In the genomic region with DNA sequence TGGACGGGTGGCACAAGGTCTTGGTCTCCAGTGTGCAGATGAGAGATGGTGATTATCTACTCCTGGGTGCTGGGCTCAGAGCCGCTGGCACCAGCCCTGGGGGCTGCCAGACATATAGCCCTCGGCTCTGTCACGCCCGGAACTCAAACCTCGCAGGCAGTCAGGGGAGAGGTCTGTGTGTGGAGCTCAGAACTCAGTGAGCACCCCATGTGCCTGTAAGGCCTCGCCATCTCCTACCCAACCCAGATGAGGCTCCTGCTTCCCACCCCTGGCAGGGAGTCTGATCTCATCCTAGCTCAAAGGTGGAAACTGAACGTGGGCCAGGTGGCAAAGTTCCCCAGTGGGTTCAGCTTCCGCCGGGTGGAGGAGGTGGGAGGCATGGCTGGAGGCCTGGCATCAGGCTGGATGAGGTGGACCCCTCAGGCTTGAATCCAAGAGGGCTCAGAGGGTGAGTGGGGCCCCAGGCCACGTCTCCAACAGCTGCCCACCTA, we compare ENCODE assay signal across 17 cellular contexts. TPM values are rescaled to one million over a fixed set of nuclear protein-coding genes. Genes with fewer than 3 reads are reported as not detected.
DNase-seq lines count a peak whose midpoint lies in the region; ATAC-seq, FAIRE-seq and TF ChIP-seq lines count a peak whose summit lies in the region.
"Had no signal": no experiment of that assay in that cellular context is flagged by ENCODE, and none has a peak within 500 bp of the region (broad histone marks: within the 10 kb centered on the region; RNA-seq: fewer than 3 reads in every experiment).

No MANE protein-coding gene starts in this region.

- no peaks in the 10 kb centered on the region for H3K36me3 Mint-ChIP-seq in immature natural killer cell

- no peaks in the 10 kb centered on the region for H3K9me3 Mint-ChIP-seq in immature natural killer cell

- CTCF ChIA-PET in HepG2 (lab: Yijun Ruan, JAX; ENCODE audit: low intra/inter-chr PET ratio, low total read pairs) (interaction anchor here (1.6 kb wide), 1 partner anchor 76 kb away, joined by 4 read pairs; no protein-coding TSS in a partner anchor), mammary epithelial cell (lab: Charles Lee; ENCODE audit: low non-redundant PET) (no interaction called here)

- H2AK5ac ChIP-seq in neuronal stem cell (ENCODE audit: low read depth, low read length) = peak overlapping the region; percentile 91

- peak overlapping the region; percentile 23 for H3K14ac ChIP-seq in neuronal stem cell (ENCODE audit: low read length)

- peak; percentile 20 for ATAC-seq in HepG2
- ATAC-seq in right lobe of liver = no peak
- ATAC-seq in GM21528 (IDR thresholded peaks at IDR 0.05; ENCODE audit: low FRiP score, unreplicated experiment) = no peak
- ATAC-seq: GM12878 had no signal

- no peak overlapping the region for H4K8ac ChIP-seq in neuronal stem cell (ENCODE audit: low read depth, low read length)

- no peak overlapping the region for H3K4me3 Mint-ChIP-seq in immature natural killer cell

- peak overlapping the region; percentile 85 for H3K4me2 ChIP-seq in HepG2 (ENCODE audit: low read depth, low read length)
- no peak overlapping the region for H3K4me2 ChIP-seq in mammary epithelial cell (ENCODE audit: insufficient read depth, low read depth, low read length)
- H3K4me2 ChIP-seq in neuronal stem cell (ENCODE audit: insufficient read depth, low read length, poor library complexity, severe bottlenecking) = no peak overlapping the region

- peak overlapping the region; percentile 36 for H2BK12ac ChIP-seq in neuronal stem cell (ENCODE audit: low read length)

- H3K79me2 ChIP-seq in HepG2 (ENCODE audit: insufficient read depth, low read length) (no peaks in the 10 kb centered on the region), mammary epithelial cell (ENCODE audit: insufficient read depth, low read length) (no peaks in the 10 kb centered on the region)

- BruUV-seq in HepG2 (replicated peaks; lab: Mats Ljungman, UMichigan) = no TSS peak
- no TSS peak for BruUV-seq in mammary epithelial cell (replicated peaks; lab: Mats Ljungman, UMichigan)

- H4K20me1 ChIP-seq in HepG2 (ENCODE audit: insufficient read depth, low read length) (no peaks in the 10 kb centered on the region), mammary epithelial cell (ENCODE audit: insufficient read depth, low read length) (no peaks in the 10 kb centered on the region)

- H3K36me3 ChIP-seq in HepG2 (replicated peaks in 1 of 2; ENCODE audit: control insufficient read depth in 1 of 2, insufficient read depth in 2 of 2, low read length in 2 of 2) (no peaks in the 10 kb centered on the region), right lobe of liver (no peaks in the 10 kb centered on the region), mammary epithelial cell (ENCODE audit: insufficient read depth, low read length) (no peaks in the 10 kb centered on the region), neuronal stem cell (replicated peaks in 1 of 2; ENCODE audit: control insufficient read depth in 2 of 2, insufficient read depth in 2 of 2, low read length in 2 of 2) (no peaks in the 10 kb centered on the region), brain microvascular endothelial cell (replicated peaks) (no peaks in the 10 kb centered on the region)
- H3K36me3 ChIP-seq: HAP-1, Peyer's patch had no signal

- no peaks in the 10 kb centered on the region for H3K9me3 ChIP-seq in HepG2 (ENCODE audit: low read length)
- H3K9me3 ChIP-seq in right lobe of liver = no peaks in the 10 kb centered on the region
- no peaks in the 10 kb centered on the region for H3K9me3 ChIP-seq in mammary epithelial cell (replicated peaks; ENCODE audit: insufficient read depth, low read length)
- H3K9me3 ChIP-seq in neuronal stem cell (replicated peaks in 1 of 2; ENCODE audit: control insufficient read depth in 2 of 2, insufficient read depth in 1 of 2, low read depth in 1 of 2, low read length in 2 of 2) = no peaks in the 10 kb centered on the region
- H3K9me3 ChIP-seq: HAP-1, Peyer's patch had no signal

- H2BK15ac ChIP-seq in neuronal stem cell (ENCODE audit: low read length) = peak overlapping the region; percentile 10

- peak overlapping the region; percentile 11 for H3K23ac ChIP-seq in neuronal stem cell (ENCODE audit: low read depth, low read length, poor library complexity)

- H3K9ac ChIP-seq in HepG2 (ENCODE audit: insufficient read depth, low read depth, low read length) (no peak overlapping the region), mammary epithelial cell (ENCODE audit: insufficient read depth, low read length) (no peak overlapping the region), neuronal stem cell (ENCODE audit: low read depth, low read length, poor library complexity) (peak overlapping the region; percentile 50)

- peak overlapping the region; percentile 92 for H2BK120ac ChIP-seq in neuronal stem cell (ENCODE audit: low read depth, low read length)

- no peak for TF ChIP-seq CTCF in HepG2 (CRISPR knock-in tag; IDR thresholded peaks at IDR 0.05)
- TF ChIP-seq CTCF in right lobe of liver (IDR thresholded peaks at IDR 0.05) = no peak
- TF ChIP-seq CTCF in mammary epithelial cell (conservative IDR thresholded peaks at IDR 0.05 in 1 of 2, IDR thresholded peaks at IDR 0.05 in 1 of 2; ENCODE audit: extremely low read depth in 1 of 2, insufficient read depth in 1 of 2, low read depth in 1 of 2, low read length in 2 of 2) = no peak
- no peak for TF ChIP-seq CTCF in brain microvascular endothelial cell (IDR thresholded peaks at IDR 0.05; ENCODE audit: low read depth, low read length, missing control alignments)

- intact Hi-C loops in HepG2 (cut with micrococcal nuclease; ENCODE audit: unreplicated experiment) (no loop called here), right lobe of liver (cut with DNase I) (no loop called here), mammary epithelial cell (cut with micrococcal nuclease) (no loop called here)

- POLR2A ChIA-PET in HepG2 (lab: Yijun Ruan, JAX) = interaction anchor here (0.8 to 4.0 kb wide), 4 partner anchors 34 to 130 kb away, joined by 3 to 35 read pairs (median 4); a partner anchor contains a TSS

- dilution Hi-C loops in mammary epithelial cell (cut with HindIII; ENCODE audit: low sequenced_read_pairs) = no loop called here

- no peak overlapping the region for H3K4ac ChIP-seq in neuronal stem cell (ENCODE audit: low read length)

- H3K27me3 ChIP-seq in HepG2 (ENCODE audit: control insufficient read depth in 1 of 2, insufficient read depth in 2 of 2, low read length in 2 of 2) (peaks cover 18 to 64% of the 10 kb centered on the region in 2 experiments; a peak in 4 of 5 replicates), right lobe of liver (no peaks in the 10 kb centered on the region), mammary epithelial cell (ENCODE audit: insufficient read depth, low read length) (no peaks in the 10 kb centered on the region), neuronal stem cell (ENCODE audit: control insufficient read depth in 3 of 3, insufficient read depth in 3 of 3, low read depth in 1 of 3, low read length in 3 of 3) (peaks cover 0 to 1% (median 0%) of the 10 kb centered on the region in 3 experiments), brain microvascular endothelial cell (replicated peaks) (no peaks in the 10 kb centered on the region)
- H3K27me3 ChIP-seq: Peyer's patch had no signal

- no peak for FAIRE-seq in HepG2 (lab: Jason Lieb, UNC)
- FAIRE-seq: A204.1, GM12878, GM18507 had no signal

- H3K4me3 ChIP-seq in HepG2 (replicated peaks in 1 of 3; ENCODE audit: insufficient read depth in 1 of 3, low read depth in 2 of 3, low read length in 3 of 3) (peak overlapping the region in 2 of 3 experiments; percentile 54 to 70; a peak in 4 of 6 replicates), right lobe of liver (no peak overlapping the region), mammary epithelial cell (replicated peaks in 1 of 3; ENCODE audit: insufficient read depth in 1 of 3, low read depth in 2 of 3, low read length in 3 of 3) (no peak overlapping the region), neuronal stem cell (ENCODE audit: low read length in 2 of 2) (peak overlapping the region in 1 of 2 donors; percentile 33), brain microvascular endothelial cell (ENCODE audit: low read depth, low read length) (no peak overlapping the region)
- H3K4me3 ChIP-seq: GM12878, HAP-1, Peyer's patch had no signal

- in situ Hi-C loops in HepG2 (cut with HindIII; ENCODE audit: extremely low pct_ligation_motif_present, low pct_unique_long_range_greater_than_20kb) = no loop called here
- in situ Hi-C loops in mammary epithelial cell (cut with MboI; ENCODE audit: low sequenced_read_pairs in 2 of 2) = no loop called here
- in situ Hi-C loops in brain microvascular endothelial cell (cut with HindIII; ENCODE audit: low pct_ligation_motif_present, low sequenced_read_pairs) = no loop called here

- H3K18ac ChIP-seq in neuronal stem cell (ENCODE audit: low read length) = peak overlapping the region; percentile 86

- no peak for TF ChIP-seq EP300 in HepG2 (IDR thresholded peaks at IDR 0.05; ENCODE audit: low read depth in 2 of 2, low read length in 2 of 2)
- no peak for TF ChIP-seq EP300 in HepG2 (CRISPR knock-in tag; IDR thresholded peaks at IDR 0.05; ENCODE audit: borderline replicate concordance)

- peaks cover 0 to 5% of the 10 kb centered on the region in 2 donors for H3K4me1 Mint-ChIP-seq in immature natural killer cell

- no peaks in the 10 kb centered on the region for H3K79me1 ChIP-seq in neuronal stem cell (ENCODE audit: low read depth, low read length)

- TF ChIP-seq POLR2A in HepG2 (IDR thresholded peaks at IDR 0.05; ENCODE audit: insufficient read depth in 1 of 2, low read depth in 2 of 2, low read length in 2 of 2) (no peak), right lobe of liver (IDR thresholded peaks at IDR 0.05) (no peak)

- no peak overlapping the region for H2AFZ ChIP-seq in HepG2 (ENCODE audit: low read length)
- H2AFZ ChIP-seq in mammary epithelial cell (ENCODE audit: low read depth, low read length) = peak overlapping the region; percentile 79
- H2AFZ ChIP-seq in neuronal stem cell (ENCODE audit: low read length) = peak overlapping the region; percentile 77

- H3K4me1 ChIP-seq in HepG2 (ENCODE audit: insufficient read depth, low read length) (peaks cover 36% of the 10 kb centered on the region), right lobe of liver (no peaks in the 10 kb centered on the region), mammary epithelial cell (ENCODE audit: insufficient read depth, low read length) (peaks cover 28% of the 10 kb centered on the region), neuronal stem cell (ENCODE audit: control insufficient read depth in 2 of 2, insufficient read depth in 1 of 2, low read depth in 1 of 2, low read length in 2 of 2) (peaks cover 12 to 20% of the 10 kb centered on the region in 2 donors)
- H3K4me1 ChIP-seq: HAP-1, Peyer's patch had no signal

- H4K91ac ChIP-seq in neuronal stem cell (ENCODE audit: low read depth, low read length, poor library complexity) = no peak overlapping the region

- 17% methylated on average over 3 of the region's 11 CpGs for WGBS in HepG2 (ENCODE audit: low lambda C conversion rate)
- WGBS in right lobe of liver (ENCODE audit: insufficient coverage, low coverage, low lambda C conversion rate, missing lambda C conversion rate) = 13% methylated on average over 1 of the region's 11 CpGs
- 61% methylated on average over 7 of the region's 11 CpGs for WGBS in mammary epithelial cell (ENCODE audit: low coverage, missing lambda C conversion rate)
- no CpG with 5 or more reads among the region's 11 CpGs for WGBS in neuronal stem cell (ENCODE audit: extremely low coverage in 2 of 2, insufficient read length in 2 of 2, insufficient replicate concordance in 1 of 2), 2 donors

- no peak for DNase-seq in HepG2 (ENCODE audit: low spot score)
- no peak for DNase-seq in right lobe of liver
- DNase-seq in mammary epithelial cell = no peak
- no peak for DNase-seq in neuronal stem cell (ENCODE audit: low spot score)
- DNase-seq in brain microvascular endothelial cell = no peak
- DNase-seq in immature natural killer cell = no peak
- no peak for DNase-seq in NCI-H510A treated with DMSO at 0.1 percent for 48 hours (lab: John Stamatoyannopoulos, UW)
- DNase-seq: NCI-H1436, NCI-H2081, NCI-H748 treated with DMSO at 0.1 percent for 48 hours, Peyer's patch had no signal

- no peak for TF ChIP-seq RAD21 in HepG2 (CRISPR knock-in tag; IDR thresholded peaks at IDR 0.05)

- H3K27ac ChIP-seq in HepG2 (ENCODE audit: extremely low read length, insufficient read depth, low read length) (no peak overlapping the region), right lobe of liver (no peak overlapping the region), mammary epithelial cell (ENCODE audit: insufficient read depth, low read depth, low read length) (no peak overlapping the region), neuronal stem cell (replicated peaks; ENCODE audit: low read length) (no peak overlapping the region), brain microvascular endothelial cell (no peak overlapping the region)

- peaks cover 0 to 23% (median 1%) of the 10 kb centered on the region in 3 donors for H3K27me3 Mint-ChIP-seq in immature natural killer cell (ENCODE audit: low read depth in 3 of 3)

- peak overlapping the region; percentile 16 for H2BK5ac ChIP-seq in neuronal stem cell (ENCODE audit: low read length)

- H3K27ac Mint-ChIP-seq in immature natural killer cell = no peak overlapping the region

RNA-seq across cellular contexts. Expression of a gene that starts 22.6 kb away (rescaled TPM):
- not detected in 2 replicates for total RNA-seq in HepG2 (2016; rRNA removed; fragmentation: Illumina TruSeq; extraction: Trizol)
- not detected in 2 replicates for total RNA-seq in HepG2 (2016; cell fraction: cytosol; rRNA removed; fragmentation: Illumina TruSeq; extraction: Trizol; ENCODE audit: low read depth)
- not detected in 2 replicates for total RNA-seq in HepG2 (2016; cell fraction: insoluble cytoplasmic fraction; rRNA removed; fragmentation: Illumina TruSeq; extraction: Trizol)
- total RNA-seq in HepG2 (2016; cell fraction: membrane; rRNA removed; fragmentation: Illumina TruSeq; extraction: Trizol) = not detected in 2 replicates
- total RNA-seq in HepG2 (2016; cell fraction: nucleus; rRNA removed; fragmentation: Illumina TruSeq; extraction: Trizol) = not detected in 2 replicates
- 0.01 TPM in 1 of 2 replicates, not detected in the other for polyA plus RNA-seq in HepG2 (2011; rRNA removed)
- polyA plus RNA-seq in HepG2 (2011; cell fraction: cytosol; rRNA removed) = not detected in 2 replicates
- not detected in 2 replicates for polyA plus RNA-seq in HepG2 (2011; cell fraction: nucleus; rRNA removed)
- not detected in 2 replicates for polyA plus RNA-seq in HepG2 (2012)
- not detected in 2 replicates for polyA plus RNA-seq in HepG2 (2016; cell fraction: cytosol; fragmentation: Illumina TruSeq; extraction: Trizol; ENCODE audit: low read depth)
- not detected in 2 replicates for polyA plus RNA-seq in HepG2 (2016; cell fraction: insoluble cytoplasmic fraction; fragmentation: Illumina TruSeq; extraction: Trizol; ENCODE audit: low read depth)
- not detected in 2 replicates for polyA plus RNA-seq in HepG2 (2016; cell fraction: membrane; fragmentation: Illumina TruSeq; extraction: Trizol; ENCODE audit: low read depth)
- not detected in 2 replicates for polyA plus RNA-seq in HepG2 (2016; cell fraction: nucleus; fragmentation: Illumina TruSeq; extraction: Trizol; ENCODE audit: insufficient read depth, low read depth)
- 17.0 TPM in 1 of 2 replicates, not detected in the other for polyA minus RNA-seq in HepG2 (2011; rRNA and poly(A)+ RNA removed; ENCODE audit: low replicate concordance)
- polyA minus RNA-seq in HepG2 (2011; cell fraction: cytosol; rRNA and poly(A)+ RNA removed) = 0.10 TPM in 1 of 2 replicates, not detected in the other
- polyA minus RNA-seq in HepG2 (2011; cell fraction: nucleus; rRNA and poly(A)+ RNA removed) = 0.25 TPM in 1 of 2 replicates, not detected in the other
- total RNA-seq in right lobe of liver = under 1 TPM in 1 of 6 experiments, not detected in 5; 0.06 TPM
- total RNA-seq in mammary epithelial cell = under 1 TPM; 0.17 to 0.21 TPM
- 0.14 TPM for polyA plus RNA-seq in mammary epithelial cell
- polyA minus RNA-seq in mammary epithelial cell = not detected
- polyA plus RNA-seq in neuronal stem cell (2013, experiment 1 of 2) = 0.43 TPM
- 0.35 TPM for polyA plus RNA-seq in neuronal stem cell (2013, experiment 2 of 2)
- polyA plus RNA-seq in immature natural killer cell = 1 to 10 TPM in 1 of 3 donors, under 1 TPM in 1, not detected in 1; 0.13 to 1.5 TPM
- total RNA-seq: GM12878, HT-29 had no signal
- polyA plus RNA-seq: GM12878 had no signal

RNA-seq across cellular contexts. Expression of a gene that starts 45.7 kb away (rescaled TPM):
- total RNA-seq in HepG2 (2016; rRNA removed; fragmentation: Illumina TruSeq; extraction: Trizol) (25.3 TPM in 2 replicates), right lobe of liver (10 to 100 TPM; 13.1 to 24.0 (median 15.5) TPM), mammary epithelial cell (10 to 100 TPM; 35.8 to 36.7 TPM)
- total RNA-seq in HepG2 (2016; cell fraction: cytosol; rRNA removed; fragmentation: Illumina TruSeq; extraction: Trizol; ENCODE audit: low read depth) = 9.3 TPM in 2 replicates
- 19.0 and 24.1 TPM in 2 replicates for total RNA-seq in HepG2 (2016; cell fraction: insoluble cytoplasmic fraction; rRNA removed; fragmentation: Illumina TruSeq; extraction: Trizol)
- total RNA-seq in HepG2 (2016; cell fraction: membrane; rRNA removed; fragmentation: Illumina TruSeq; extraction: Trizol) = 10.7 and 12.5 TPM in 2 replicates
- 47.4 and 53.3 TPM in 2 replicates for total RNA-seq in HepG2 (2016; cell fraction: nucleus; rRNA removed; fragmentation: Illumina TruSeq; extraction: Trizol)
- polyA plus RNA-seq in HepG2 (2011; rRNA removed) (6.6 and 7.2 TPM in 2 replicates), mammary epithelial cell (11.6 TPM), immature natural killer cell (10 to 100 TPM in 1 of 3 donors, 1 to 10 TPM in 2; 1.8 to 10.2 (median 3.8) TPM)
- 4.9 and 6.5 TPM in 2 replicates for polyA plus RNA-seq in HepG2 (2011; cell fraction: cytosol; rRNA removed)
- polyA plus RNA-seq in HepG2 (2011; cell fraction: nucleus; rRNA removed) = 40.6 and 57.3 TPM in 2 replicates
- 16.9 and 22.1 TPM in 2 replicates for polyA plus RNA-seq in HepG2 (2012)
- 1.6 TPM in 2 replicates for polyA plus RNA-seq in HepG2 (2016; cell fraction: cytosol; fragmentation: Illumina TruSeq; extraction: Trizol; ENCODE audit: low read depth)
- polyA plus RNA-seq in HepG2 (2016; cell fraction: insoluble cytoplasmic fraction; fragmentation: Illumina TruSeq; extraction: Trizol; ENCODE audit: low read depth) = 12.7 and 16.8 TPM in 2 replicates
- polyA plus RNA-seq in HepG2 (2016; cell fraction: membrane; fragmentation: Illumina TruSeq; extraction: Trizol; ENCODE audit: low read depth) = 3.3 and 3.8 TPM in 2 replicates
- 36.3 and 39.1 TPM in 2 replicates for polyA plus RNA-seq in HepG2 (2016; cell fraction: nucleus; fragmentation: Illumina TruSeq; extraction: Trizol; ENCODE audit: insufficient read depth, low read depth)
- 26.1 and 51.5 TPM in 2 replicates for polyA minus RNA-seq in HepG2 (2011; rRNA and poly(A)+ RNA removed; ENCODE audit: low replicate concordance)
- polyA minus RNA-seq in HepG2 (2011; cell fraction: cytosol; rRNA and poly(A)+ RNA removed) = 18.6 and 20.2 TPM in 2 replicates
- 62.9 and 72.9 TPM in 2 replicates for polyA minus RNA-seq in HepG2 (2011; cell fraction: nucleus; rRNA and poly(A)+ RNA removed)
- polyA minus RNA-seq in mammary epithelial cell = 84.2 TPM
- 8.8 TPM for polyA plus RNA-seq in neuronal stem cell (2013, experiment 1 of 2)
- 8.6 TPM for polyA plus RNA-seq in neuronal stem cell (2013, experiment 2 of 2)

Comparison
In these comparisons a context has a peak if more than half of its experiments do, and no peak if none do; other contexts are left out.
1. H3K4me3 ChIP-seq: peak in HepG2 (2 of 3); none in right lobe of liver (0 of 3), mammary epithelial cell (0 of 3) and brain microvascular endothelial cell (single experiment).